ENCODE assay signal across 1 cellular context in the genomic region with DNA sequence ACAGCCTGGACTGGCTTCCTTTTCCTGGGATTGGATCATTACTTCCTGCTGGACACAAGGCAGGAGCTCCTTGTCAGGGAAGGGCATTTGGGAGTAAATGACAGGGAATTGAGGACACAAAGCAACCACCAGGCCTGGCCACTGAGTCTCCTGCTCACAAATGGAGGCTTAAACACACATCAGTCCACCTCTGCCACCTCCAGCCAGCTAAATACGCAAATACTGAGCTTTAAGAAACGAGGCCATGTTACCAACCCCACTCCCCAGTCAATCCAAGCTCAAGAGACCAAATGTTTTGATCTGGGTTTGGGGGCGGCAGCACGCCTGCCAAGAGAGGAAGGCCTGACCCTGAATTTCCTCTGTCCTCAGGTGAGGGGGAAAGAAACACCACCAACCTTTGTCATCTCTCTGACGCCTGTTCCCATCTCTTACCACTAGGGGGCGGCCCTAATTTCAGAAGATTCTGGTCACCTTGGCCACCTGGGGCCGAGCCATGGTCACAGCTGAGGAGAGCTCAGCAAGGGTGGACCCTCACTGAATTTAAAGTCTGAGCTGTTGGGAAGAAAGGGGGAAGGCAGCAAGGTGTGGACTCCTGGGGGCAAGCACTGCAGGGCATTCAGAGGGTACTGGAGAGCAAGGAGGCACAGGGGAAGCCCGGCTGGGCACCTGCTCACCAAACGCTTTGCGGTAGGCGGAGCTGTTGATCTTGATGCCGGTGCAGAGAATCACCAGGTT.
TF ChIP-seq lines count a peak whose summit lies in the region.

No MANE protein-coding gene starts in this region.

TF ChIP-seq in endothelial cell of umbilical vein, 7 proteins besides CTCF, POLR2A, EP300 and RAD21:
- no peak for TF ChIP-seq EZH2 (IDR thresholded peaks at IDR 0.05; ENCODE audit: borderline replicate concordance, low read depth, low read length, severe bottlenecking)
- no peak for TF ChIP-seq GATA2 (IDR thresholded peaks at IDR 0.05; ENCODE audit: insufficient read depth, insufficient read length, low read depth, low read length)
- no peak for TF ChIP-seq FOS (IDR thresholded peaks at IDR 0.05; ENCODE audit: borderline replicate concordance, insufficient read depth, low read length)
- TF ChIP-seq MAX (IDR thresholded peaks at IDR 0.05; ENCODE audit: insufficient read depth, insufficient read length) = no peak
- no peak for TF ChIP-seq MYC (IDR thresholded peaks at IDR 0.05; ENCODE audit: low read depth, low read length)
- no peak for TF ChIP-seq JUN (IDR thresholded peaks at IDR 0.05; ENCODE audit: borderline replicate concordance, insufficient read depth, insufficient read length, low read depth)
- no peak for TF ChIP-seq POLR2AphosphoS5 (IDR thresholded peaks at IDR 0.05; ENCODE audit: insufficient read depth, low read depth, low read length)
